In genomic region chrX:46576458-46576857, GRCh38 we compare ENCODE assay signal across 10 cellular contexts. TPM values are rescaled to one million over a fixed set of nuclear protein-coding genes. Genes with fewer than 3 reads are reported as not detected.
A peak's percentile ranks its signal among the peaks of the same experiment; 100 is the strongest.
DNase-seq lines count a peak whose midpoint lies in the region; TF ChIP-seq lines count a peak whose summit lies in the region.
"Had no signal": no experiment of that assay in that cellular context is flagged by ENCODE, and none has a peak within 500 bp of the region (broad histone marks: within the 10 kb centered on the region; RNA-seq: fewer than 3 reads in every experiment).

No MANE protein-coding gene starts in this region.

- H3K27ac ChIP-seq in OCI-LY7 (ENCODE audit: low read depth, low read length, poor library complexity, severe bottlenecking): no peak overlapping the region
- H3K27ac ChIP-seq in esophagus squamous epithelium: peak overlapping the region in 3 of 4 donors; percentile 52 to 79 (median 53)
- H3K27ac ChIP-seq: HL-60, left lung had no signal

- peaks cover 27% of the 10 kb centered on the region for H3K4me1 Mint-ChIP-seq in osteocyte (ENCODE audit: unreplicated experiment)

- peak overlapping the region; percentile 76 for H3K4me2 ChIP-seq in OCI-LY7 (ENCODE audit: low read length)

- H3K27me3 ChIP-seq in esophagus squamous epithelium (no peaks in the 10 kb centered on the region), BE2C (peaks cover 24% of the 10 kb centered on the region)

- H3K4me3 ChIP-seq in OCI-LY7 (ENCODE audit: low read depth, low read length, poor library complexity, severe bottlenecking) (peak overlapping the region; percentile 74), esophagus squamous epithelium (peak overlapping the region in 3 of 4 donors; percentile 50 to 68 (median 58)), BE2C (ENCODE audit: low read depth, low read length) (no peak overlapping the region)

- no peak for TF ChIP-seq POLR2A in esophagus squamous epithelium (IDR thresholded peaks at IDR 0.05)

- peak overlapping the region; percentile 25 for H3K27ac Mint-ChIP-seq in osteocyte (ENCODE audit: unreplicated experiment)

- no peaks in the 10 kb centered on the region for H3K36me3 Mint-ChIP-seq in osteocyte (ENCODE audit: unreplicated experiment)

- no peaks in the 10 kb centered on the region for H3K9me3 Mint-ChIP-seq in osteocyte (ENCODE audit: unreplicated experiment)

- CTCF ChIA-PET in OCI-LY7 (lab: Charles Lee; ENCODE audit: unreplicated experiment): interaction anchor here (0.6 kb wide), 1 partner anchor 10 kb away, joined by 9 read pairs; no protein-coding TSS in a partner anchor

- no peaks in the 10 kb centered on the region for H3K27me3 Mint-ChIP-seq in osteocyte (ENCODE audit: unreplicated experiment)

- TF ChIP-seq CTCF in OCI-LY7 (conservative IDR thresholded peaks at IDR 0.05; ENCODE audit: low read length) (no peak), esophagus squamous epithelium (IDR thresholded peaks at IDR 0.05) (no peak), osteocyte (IDR thresholded peaks at IDR 0.05) (no peak), BE2C (IDR thresholded peaks at IDR 0.05; ENCODE audit: low read depth, low read length) (no peak)

- POLR2A ChIA-PET in OCI-LY7 (lab: Charles Lee): interaction anchor here (0.6 to 1.2 kb wide), 3 partner anchors 11 to 207 kb away, joined by 3 to 6 read pairs (median 4); no protein-coding TSS in a partner anchor

- H3K4me1 ChIP-seq in OCI-LY7 (ENCODE audit: insufficient read depth, low read length, poor library complexity, severe bottlenecking) (peaks cover 33% of the 10 kb centered on the region), esophagus squamous epithelium (peaks cover 0 to 41% (median 0%) of the 10 kb centered on the region in 3 donors), BE2C (no peaks in the 10 kb centered on the region)

- H3K36me3 ChIP-seq in OCI-LY7 (ENCODE audit: insufficient read depth, low read length): peaks cover 5% of the 10 kb centered on the region; the same call in 1 of the 2 replicates
- no peaks in the 10 kb centered on the region for H3K36me3 ChIP-seq in esophagus squamous epithelium
- H3K36me3 ChIP-seq in BE2C: no peaks in the 10 kb centered on the region
- H3K36me3 ChIP-seq: left lung had no signal

- BruUV-seq in OCI-LY7 (replicated peaks; lab: Mats Ljungman, UMichigan): no TSS peak

- H3K9me2 ChIP-seq in OCI-LY7 (ENCODE audit: insufficient read depth, low read length): no peaks in the 10 kb centered on the region

- intact Hi-C loops in OCI-LY7 (cut with micrococcal nuclease; ENCODE audit: unreplicated experiment) (loop anchor here (5.0 kb wide), 1 partner anchor 66 kb away; no protein-coding TSS in a partner anchor), esophagus squamous epithelium (cut with DNase I) (no loop called here)

- no peak overlapping the region for H2AFZ ChIP-seq in OCI-LY7 (ENCODE audit: low read length)

- no peaks in the 10 kb centered on the region for H4K20me1 ChIP-seq in OCI-LY7 (ENCODE audit: insufficient read depth, low read length)

- H3K9me3 ChIP-seq in OCI-LY7 (ENCODE audit: low read length) (no peaks in the 10 kb centered on the region), esophagus squamous epithelium (no peaks in the 10 kb centered on the region), BE2C (no peaks in the 10 kb centered on the region)
- H3K9me3 ChIP-seq: left lung had no signal

- H3K79me2 ChIP-seq in OCI-LY7 (ENCODE audit: insufficient read depth, low read depth, low read length): peaks cover 8% of the 10 kb centered on the region; the same call in 1 of the 2 replicates

- WGBS in esophagus squamous epithelium, 2 donors: 50 to 67% methylated on average over 3 of the region's 3 CpGs

- peak; percentile 36 for DNase-seq in ELR (ENCODE audit: low read depth)
- DNase-seq in OCI-LY7 (ENCODE audit: low spot score): no peak
- no peak for DNase-seq in esophagus squamous epithelium (lab: John Stamatoyannopoulos, UW)
- DNase-seq in osteocyte (ENCODE audit: extremely low spot score, unreplicated experiment): no peak
- no peak for DNase-seq in BE2C
- DNase-seq in NCI-H128 (lab: John Stamatoyannopoulos, UW; ENCODE audit: unreplicated experiment): no peak
- no peak for DNase-seq in activated CD4-positive, CD25-positive, alpha-beta regulatory T cell treated with anti-CD3 and anti-CD28 coated beads, Interleukin-2, amount 50 U/mL, for 72 hours
- DNase-seq in NK-92 treated with Interleukin-12 subunit alpha and Interleukin-12 subunit beta, amount 100 ng/mL, for 24 hours (lab: John Stamatoyannopoulos, UW): no peak
- DNase-seq: left lung had no signal

- H3K4me3 Mint-ChIP-seq in osteocyte (ENCODE audit: unreplicated experiment): peak overlapping the region; percentile 80

RNA-seq across cellular contexts. Expression of gene CHST7, which starts 2.9 kb away (rescaled TPM):
- total RNA-seq in OCI-LY7 (2014; rRNA removed; shearing (Covaris generic)): 5.3 and 7.5 TPM in 2 replicates
- total RNA-seq in OCI-LY7 (2022) (2.0 and 2.8 TPM in 2 replicates), esophagus squamous epithelium (10 to 100 TPM in 1 of 4 donors, 1 to 10 TPM in 3; 1.2 to 11.8 (median 3.9) TPM), osteocyte (14.8 and 16.7 TPM in 2 replicates)
- not detected for polyA plus RNA-seq in BE2C (2012; ENCODE audit: insufficient read depth, insufficient read length, low read depth)

RNA-seq across cellular contexts. Expression of gene ZNF674, which starts 31.2 kb away (rescaled TPM):
- total RNA-seq in OCI-LY7 (2014; rRNA removed; shearing (Covaris generic)): 5.4 and 9.8 TPM in 2 replicates
- 3.6 and 5.5 TPM in 2 replicates for total RNA-seq in OCI-LY7 (2022)
- total RNA-seq in esophagus squamous epithelium: 1 to 10 TPM; 1.5 to 2.8 (median 2.4) TPM
- total RNA-seq in osteocyte: 6.1 and 8.8 TPM in 2 replicates
- polyA plus RNA-seq in BE2C (2012; ENCODE audit: insufficient read depth, insufficient read length, low read depth): 1.7 TPM
